Comparison of ENCODE assay signal across 16 cellular contexts in the genomic region with DNA sequence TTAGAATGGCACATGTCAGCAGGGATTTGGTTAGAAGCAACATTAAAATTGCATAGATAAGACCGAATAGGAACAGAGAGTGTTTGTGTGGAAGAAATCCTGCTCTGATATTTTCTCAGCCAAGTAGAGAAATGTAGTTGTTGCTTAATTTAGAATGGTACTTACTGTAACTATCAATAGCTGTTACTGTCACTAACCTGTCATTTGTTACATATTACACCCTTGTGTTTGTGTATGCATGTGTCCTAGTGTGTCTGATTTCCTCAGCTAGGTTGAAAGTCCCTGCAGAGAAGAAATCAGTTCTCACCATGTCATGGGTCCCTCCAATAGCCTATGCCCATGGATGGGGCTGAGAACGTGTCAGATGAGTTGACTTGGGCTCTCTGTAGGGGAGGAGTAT.
DNase-seq lines count a peak whose midpoint lies in the region; ATAC-seq and TF ChIP-seq lines count a peak whose summit lies in the region.
"Had no signal": no experiment of that assay in that cellular context is flagged by ENCODE, and none has a peak within 500 bp of the region (broad histone marks: within the 10 kb centered on the region; RNA-seq: fewer than 3 reads in every experiment).

No MANE protein-coding gene starts in this region.

- no peaks in the 10 kb centered on the region for H3F3A ChIP-seq in GM23338 (replicated peaks; ENCODE audit: low read depth)

- H3K36me3 Mint-ChIP-seq in GM23338 (ENCODE audit: low read depth), result no peaks in the 10 kb centered on the region
- no peaks in the 10 kb centered on the region for H3K36me3 Mint-ChIP-seq in stimulated activated memory B cell treated with anti-CD40 and anti-IgM and Interleukin-4, amounts not matched to agents 10 μg/mL and 1 μg/mL and 100 μg/mL, for 72 hours
- H3K36me3 Mint-ChIP-seq in T-helper 17 cell (ENCODE audit: low read depth), result peaks cover 5% of the 10 kb centered on the region
- H3K36me3 Mint-ChIP-seq: activated naive CD4-positive, alpha-beta T cell treated with anti-CD3 and anti-CD28 coated beads, Interleukin-2, amount 50 U/mL, for 72 hours had no signal

- 63% methylated on average over 2 of the region's 2 CpGs for WGBS in hepatocyte (ENCODE audit: low lambda C conversion rate, missing lambda C conversion rate)

- H2AFZ ChIP-seq in GM23338, result no peak overlapping the region
- H2AFZ ChIP-seq in hepatocyte, result no peak overlapping the region

- H3K27me3 ChIP-seq in GM23338 (ENCODE audit: insufficient read depth) (no peaks in the 10 kb centered on the region), RWPE2 (ENCODE audit: insufficient read depth, poor library complexity, severe bottlenecking) (no peaks in the 10 kb centered on the region), hepatocyte (no peaks in the 10 kb centered on the region)
- H3K27me3 ChIP-seq: testis had no signal

- no peak for TF ChIP-seq CTCF in GM23338 (conservative IDR thresholded peaks at IDR 0.05; ENCODE audit: low read depth in 2 of 2)
- no peak for TF ChIP-seq CTCF in RWPE2 (IDR thresholded peaks at IDR 0.05; ENCODE audit: poor library complexity, severe bottlenecking)
- TF ChIP-seq CTCF in hepatocyte (IDR thresholded peaks at IDR 0.05; ENCODE audit: poor library complexity), result no peak

- H3K79me2 ChIP-seq in GM23338 (replicated peaks; ENCODE audit: insufficient read depth) (peaks cover 6% of the 10 kb centered on the region; the same call in 1 of the 2 replicates), hepatocyte (peaks cover 82% of the 10 kb centered on the region)

- ATAC-seq in GM23338, result peak; percentile 46
- no peak for ATAC-seq in RWPE2 (ENCODE audit: low read depth)
- no peak for ATAC-seq in stimulated activated memory B cell treated with anti-CD40 and anti-IgM and Interleukin-4, amounts not matched to agents 10 μg/mL and 1 μg/mL and 100 μg/mL, for 72 hours
- no peak for ATAC-seq in T-helper 17 cell
- ATAC-seq: activated naive CD4-positive, alpha-beta T cell treated with anti-CD3 and anti-CD28 coated beads, Interleukin-2, amount 50 U/mL, for 72 hours had no signal

- H3K4me3 Mint-ChIP-seq in GM23338, result no peak overlapping the region
- H3K4me3 Mint-ChIP-seq in stimulated activated memory B cell treated with anti-CD40 and anti-IgM and Interleukin-4, amounts not matched to agents 10 μg/mL and 1 μg/mL and 100 μg/mL, for 72 hours, result no peak overlapping the region
- H3K4me3 Mint-ChIP-seq in T-helper 17 cell, result no peak overlapping the region
- H3K4me3 Mint-ChIP-seq: H9 had no signal

- 0 out of 2 replicates have a peak, but pooled peaks cover 14% of the 10 kb centered on the region for H3K4me1 ChIP-seq in GM23338 (ENCODE audit: insufficient read depth)
- H3K4me1 ChIP-seq in RWPE2 (ENCODE audit: insufficient read depth, poor library complexity, severe bottlenecking), result peaks cover 27% of the 10 kb centered on the region
- peaks cover 47% of the 10 kb centered on the region for H3K4me1 ChIP-seq in hepatocyte (ENCODE audit: insufficient read depth)

- DNase-seq in GM23338 (ENCODE audit: low spot score) (no peak), RWPE2 (ENCODE audit: low spot score) (no peak), hepatocyte (ENCODE audit: low spot score) (no peak), T-helper 17 cell (no peak), AG08395 (ENCODE audit: low spot score) (no peak), NCI-H524 treated with DMSO at 0.1 percent for 48 hours (lab: John Stamatoyannopoulos, UW) (no peak)
- DNase-seq: activated CD4-positive, alpha-beta T cell treated with anti-CD3 and anti-CD28 coated beads for 4 hours; AML-193; EL; glutamatergic neuron; NCI-H1105 treated with DMSO at 0.1 percent for 48 hours; stimulated activated CD4-positive, alpha-beta T cell treated with anti-CD3 and anti-CD28 coated beads, Interleukin-15, amount 100 ng/mL, for 24 hours; testis had no signal

- H3K27me3 Mint-ChIP-seq in GM23338 (ENCODE audit: insufficient read depth, low read depth, poor library complexity), result peaks cover 3% of the 10 kb centered on the region
- no peaks in the 10 kb centered on the region for H3K27me3 Mint-ChIP-seq in stimulated activated memory B cell treated with anti-CD40 and anti-IgM and Interleukin-4, amounts not matched to agents 10 μg/mL and 1 μg/mL and 100 μg/mL, for 72 hours
- no peaks in the 10 kb centered on the region for H3K27me3 Mint-ChIP-seq in T-helper 17 cell

- no peaks in the 10 kb centered on the region for H3K9me3 ChIP-seq in RWPE2 (ENCODE audit: severe bottlenecking)
- no peaks in the 10 kb centered on the region for H3K9me3 ChIP-seq in hepatocyte (ENCODE audit: low read depth)
- H3K9me3 ChIP-seq in T-helper 17 cell (ENCODE audit: control insufficient read depth, low read length, poor library complexity, severe bottlenecking), result no peaks in the 10 kb centered on the region
- H3K9me3 ChIP-seq: testis had no signal

- H3K27ac Mint-ChIP-seq in GM23338, result no peak overlapping the region
- H3K27ac Mint-ChIP-seq in stimulated activated memory B cell treated with anti-CD40 and anti-IgM and Interleukin-4, amounts not matched to agents 10 μg/mL and 1 μg/mL and 100 μg/mL, for 72 hours, result peak overlapping the region; percentile 57
- H3K27ac Mint-ChIP-seq in T-helper 17 cell, result no peak overlapping the region
- H3K27ac Mint-ChIP-seq: activated naive CD4-positive, alpha-beta T cell treated with anti-CD3 and anti-CD28 coated beads, Interleukin-2, amount 50 U/mL, for 72 hours had no signal

- H3K9me2 ChIP-seq in GM23338 (ENCODE audit: insufficient read depth) (no peaks in the 10 kb centered on the region), hepatocyte (replicated peaks; ENCODE audit: insufficient read depth) (no peaks in the 10 kb centered on the region)

- H4K20me1 ChIP-seq in GM23338 (replicated peaks; ENCODE audit: insufficient read depth) (no peaks in the 10 kb centered on the region), hepatocyte (ENCODE audit: insufficient read depth, poor library complexity, severe bottlenecking) (no peaks in the 10 kb centered on the region)

- H3K4me3 ChIP-seq in GM23338 (no peak overlapping the region), RWPE2 (ENCODE audit: severe bottlenecking) (no peak overlapping the region), hepatocyte (no peak overlapping the region)
- H3K4me3 ChIP-seq: testis had no signal

- H3K27ac ChIP-seq in GM23338 (ENCODE audit: low read depth), result peak overlapping the region; percentile 20; the same call in 1 of the 2 replicates
- peak overlapping the region; percentile 46 for H3K27ac ChIP-seq in RWPE2 (ENCODE audit: poor library complexity, severe bottlenecking)
- H3K27ac ChIP-seq in hepatocyte, result peak overlapping the region; percentile 88
- H3K27ac ChIP-seq: testis had no signal

- no peak overlapping the region for H3K4me2 ChIP-seq in GM23338
- peak overlapping the region; percentile 23 for H3K4me2 ChIP-seq in hepatocyte

- no peaks in the 10 kb centered on the region for H3K9me3 Mint-ChIP-seq in GM23338
- no peaks in the 10 kb centered on the region for H3K9me3 Mint-ChIP-seq in stimulated activated memory B cell treated with anti-CD40 and anti-IgM and Interleukin-4, amounts not matched to agents 10 μg/mL and 1 μg/mL and 100 μg/mL, for 72 hours
- H3K9me3 Mint-ChIP-seq: H9 had no signal

- peaks cover 27% of the 10 kb centered on the region for H3K4me1 Mint-ChIP-seq in GM23338
- H3K4me1 Mint-ChIP-seq in stimulated activated memory B cell treated with anti-CD40 and anti-IgM and Interleukin-4, amounts not matched to agents 10 μg/mL and 1 μg/mL and 100 μg/mL, for 72 hours, result peaks cover 36% of the 10 kb centered on the region
- H3K4me1 Mint-ChIP-seq in T-helper 17 cell, result peaks cover 14% of the 10 kb centered on the region

- H3K36me3 ChIP-seq in GM23338 (ENCODE audit: insufficient read depth) (no peaks in the 10 kb centered on the region), RWPE2 (ENCODE audit: low read depth) (no peaks in the 10 kb centered on the region), hepatocyte (replicated peaks; ENCODE audit: insufficient read depth, low read depth) (no peaks in the 10 kb centered on the region)

TF ChIP-seq in GM23338, 12 proteins besides CTCF, POLR2A, EP300 and RAD21:
- TF ChIP-seq ZNF114 (CRISPR knock-in tag; IDR thresholded peaks at IDR 0.05), result no peak
- TF ChIP-seq EZH2phosphoT487 (IDR thresholded peaks at IDR 0.05; ENCODE audit: unreplicated experiment), result no peak
- no peak for TF ChIP-seq CREB1 (CRISPR knock-in tag; IDR thresholded peaks at IDR 0.05; ENCODE audit: low read depth)
- TF ChIP-seq, protein P1, sequence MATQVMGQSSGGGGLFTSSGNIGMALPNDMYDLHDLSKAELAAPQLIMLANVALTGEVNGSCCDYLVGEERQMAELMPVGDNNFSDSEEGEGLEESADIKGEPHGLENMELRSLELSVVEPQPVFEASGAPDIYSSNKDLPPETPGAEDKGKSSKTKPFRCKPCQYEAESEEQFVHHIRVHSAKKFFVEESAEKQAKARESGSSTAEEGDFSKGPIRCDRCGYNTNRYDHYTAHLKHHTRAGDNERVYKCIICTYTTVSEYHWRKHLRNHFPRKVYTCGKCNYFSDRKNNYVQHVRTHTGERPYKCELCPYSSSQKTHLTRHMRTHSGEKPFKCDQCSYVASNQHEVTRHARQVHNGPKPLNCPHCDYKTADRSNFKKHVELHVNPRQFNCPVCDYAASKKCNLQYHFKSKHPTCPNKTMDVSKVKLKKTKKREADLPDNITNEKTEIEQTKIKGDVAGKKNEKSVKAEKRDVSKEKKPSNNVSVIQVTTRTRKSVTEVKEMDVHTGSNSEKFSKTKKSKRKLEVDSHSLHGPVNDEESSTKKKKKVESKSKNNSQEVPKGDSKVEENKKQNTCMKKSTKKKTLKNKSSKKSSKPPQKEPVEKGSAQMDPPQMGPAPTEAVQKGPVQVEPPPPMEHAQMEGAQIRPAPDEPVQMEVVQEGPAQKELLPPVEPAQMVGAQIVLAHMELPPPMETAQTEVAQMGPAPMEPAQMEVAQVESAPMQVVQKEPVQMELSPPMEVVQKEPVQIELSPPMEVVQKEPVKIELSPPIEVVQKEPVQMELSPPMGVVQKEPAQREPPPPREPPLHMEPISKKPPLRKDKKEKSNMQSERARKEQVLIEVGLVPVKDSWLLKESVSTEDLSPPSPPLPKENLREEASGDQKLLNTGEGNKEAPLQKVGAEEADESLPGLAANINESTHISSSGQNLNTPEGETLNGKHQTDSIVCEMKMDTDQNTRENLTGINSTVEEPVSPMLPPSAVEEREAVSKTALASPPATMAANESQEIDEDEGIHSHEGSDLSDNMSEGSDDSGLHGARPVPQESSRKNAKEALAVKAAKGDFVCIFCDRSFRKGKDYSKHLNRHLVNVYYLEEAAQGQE (IDR thresholded peaks at IDR 0.05; ENCODE audit: unreplicated experiment), result no peak

Comparison
In these comparisons a context has a peak if more than half of its experiments do, and no peak if none do; other contexts are left out.
1. H3K27ac ChIP-seq: peak in every context shown above with its lines; median percentile 88 in hepatocyte; 46 in RWPE2; 20 in GM23338.